In genomic region chr19:19649580-19649995, GRCh38 we compare ENCODE assay signal across 17 cellular contexts. TPM values are rescaled to one million over a fixed set of nuclear protein-coding genes. Genes with fewer than 3 reads are reported as not detected.
DNase-seq lines count a peak whose midpoint lies in the region; ATAC-seq and TF ChIP-seq lines count a peak whose summit lies in the region.
"Had no signal": no experiment of that assay in that cellular context is flagged by ENCODE, and none has a peak within 500 bp of the region (broad histone marks: within the 10 kb centered on the region; RNA-seq: fewer than 3 reads in every experiment).

No MANE protein-coding gene starts in this region.

- no peak overlapping the region for H3K4me3 ChIP-seq in hepatocyte

- intact Hi-C loops in natural killer cell (cut with micrococcal nuclease): no loop called here

- WGBS in hepatocyte (ENCODE audit: low lambda C conversion rate, missing lambda C conversion rate): 95% methylated on average over 21 of the region's 22 CpGs

- no peak overlapping the region for H2AFZ ChIP-seq in hepatocyte

- DNase-seq in natural killer cell (no peak), RWPE1 (ENCODE audit: low spot score) (no peak), hepatocyte (ENCODE audit: low spot score) (peak; percentile 3)
- DNase-seq in natural killer cell treated with Interleukin-12 subunit alpha and Interleukin-12 subunit beta and Interleukin-15 and Interleukin-18, amount 100 ng/mL, for 72 hours (ENCODE audit: low spot score): no peak
- DNase-seq: HCEC 1CT, KG1, NCI-H1105, NCI-H187, NCI-H2171, NCI-H446 treated with DMSO at 0.1 percent for 48 hours, NCI-H748 treated with DMSO at 0.1 percent for 48 hours, Right ventricle myocardium superior had no signal

- H3K4me1 Mint-ChIP-seq in natural killer cell: peaks cover 0 to 9% of the 10 kb centered on the region in 2 donors
- peaks cover 6 to 7% of the 10 kb centered on the region in 2 donors for H3K4me1 Mint-ChIP-seq in natural killer cell treated with Interleukin-12 subunit alpha and Interleukin-12 subunit beta and Interleukin-15 and Interleukin-18, amount 100 ng/mL, for 72 hours (ENCODE audit: low read depth in 2 of 2)

- no peak for ATAC-seq in natural killer cell
- no peak for ATAC-seq in natural killer cell treated with Interleukin-12 subunit alpha and Interleukin-12 subunit beta and Interleukin-15 and Interleukin-18, amount 100 ng/mL, for 72 hours
- no peak for ATAC-seq in GM18517 (IDR thresholded peaks at IDR 0.05; ENCODE audit: unreplicated experiment)
- ATAC-seq in HG02588 (IDR thresholded peaks at IDR 0.05; ENCODE audit: unreplicated experiment): no peak
- ATAC-seq in HG03378 (IDR thresholded peaks at IDR 0.05; ENCODE audit: unreplicated experiment): no peak
- ATAC-seq: Panc1, SK-N-SH treated with all-trans-retinoic acid at 6 μM for 48 hours had no signal

- H3K4me2 ChIP-seq in hepatocyte: no peak overlapping the region

- H3K9me3 ChIP-seq in hepatocyte (ENCODE audit: low read depth): no peaks in the 10 kb centered on the region

- peak overlapping the region; percentile 18 to 56 for H3K27ac Mint-ChIP-seq in natural killer cell
- H3K27ac Mint-ChIP-seq in natural killer cell treated with Interleukin-12 subunit alpha and Interleukin-12 subunit beta and Interleukin-15 and Interleukin-18, amount 100 ng/mL, for 72 hours: no peak overlapping the region

- CTCF ChIA-PET in RWPE1 (lab: Yijun Ruan, JAX): interaction anchor here (2.2 kb wide), 1 partner anchor 117 kb away, joined by 10 read pairs; no protein-coding TSS in a partner anchor

- no peaks in the 10 kb centered on the region for H3K36me3 Mint-ChIP-seq in natural killer cell
- H3K36me3 Mint-ChIP-seq in natural killer cell treated with Interleukin-12 subunit alpha and Interleukin-12 subunit beta and Interleukin-15 and Interleukin-18, amount 100 ng/mL, for 72 hours: peaks cover 6% of the 10 kb centered on the region

- H3K79me2 ChIP-seq in hepatocyte: no peaks in the 10 kb centered on the region

- H3K27me3 ChIP-seq in hepatocyte: no peaks in the 10 kb centered on the region

- POLR2A ChIA-PET in RWPE1 (lab: Yijun Ruan, JAX; ENCODE audit: low non-redundant PET): no interaction called here

- H3K9me3 Mint-ChIP-seq in natural killer cell: no peaks in the 10 kb centered on the region
- no peaks in the 10 kb centered on the region for H3K9me3 Mint-ChIP-seq in natural killer cell treated with Interleukin-12 subunit alpha and Interleukin-12 subunit beta and Interleukin-15 and Interleukin-18, amount 100 ng/mL, for 72 hours

- TF ChIP-seq CTCF in natural killer cell (IDR thresholded peaks at IDR 0.05) (no peak), RWPE1 (conservative IDR thresholded peaks at IDR 0.05; ENCODE audit: low read depth) (no peak), hepatocyte (IDR thresholded peaks at IDR 0.05; ENCODE audit: poor library complexity) (no peak)

- H3K4me3 Mint-ChIP-seq in natural killer cell: no peak overlapping the region
- no peak overlapping the region for H3K4me3 Mint-ChIP-seq in natural killer cell treated with Interleukin-12 subunit alpha and Interleukin-12 subunit beta and Interleukin-15 and Interleukin-18, amount 100 ng/mL, for 72 hours

- H3K27me3 Mint-ChIP-seq in natural killer cell (ENCODE audit: low read depth in 2 of 2): no peaks in the 10 kb centered on the region
- H3K27me3 Mint-ChIP-seq in natural killer cell treated with Interleukin-12 subunit alpha and Interleukin-12 subunit beta and Interleukin-15 and Interleukin-18, amount 100 ng/mL, for 72 hours: no peaks in the 10 kb centered on the region

- no peaks in the 10 kb centered on the region for H3K36me3 ChIP-seq in hepatocyte (replicated peaks; ENCODE audit: insufficient read depth, low read depth)

- H3K27ac ChIP-seq in RWPE1 (peak overlapping the region; percentile 12; the same call in 1 of the 2 replicates), hepatocyte (no peak overlapping the region)

- no peaks in the 10 kb centered on the region for H3K9me2 ChIP-seq in hepatocyte (replicated peaks; ENCODE audit: insufficient read depth)

- no peaks in the 10 kb centered on the region for H3K4me1 ChIP-seq in hepatocyte (ENCODE audit: insufficient read depth)

- no peaks in the 10 kb centered on the region for H4K20me1 ChIP-seq in hepatocyte (ENCODE audit: insufficient read depth, poor library complexity, severe bottlenecking)

RNA-seq across cellular contexts. Expression of gene GMIP, which starts 6.1 kb away (rescaled TPM):
- total RNA-seq in natural killer cell (100 to 1,000 TPM; 134 to 188 (median 150) TPM), hepatocyte (4.5 and 5.6 TPM in 2 replicates)
- 100 to 1,000 TPM in 1 of 2 donors, 10 to 100 TPM in 1; 87.2 to 112 TPM for total RNA-seq in natural killer cell treated with Interleukin-12 subunit alpha and Interleukin-12 subunit beta and Interleukin-15 and Interleukin-18, amount 100 ng/mL, for 72 hours
- 11.4 and 13.0 TPM in 2 replicates for polyA plus RNA-seq in hepatocyte

RNA-seq across cellular contexts. Expression of gene ATP13A1, which starts 13.9 kb away (rescaled TPM):
- total RNA-seq in natural killer cell (10 to 100 TPM; 58.1 to 73.2 (median 67.7) TPM), hepatocyte (53.0 and 113 TPM in 2 replicates)
- 100 to 1,000 TPM in 1 of 2 donors, 10 to 100 TPM in 1; 61.9 to 122 TPM for total RNA-seq in natural killer cell treated with Interleukin-12 subunit alpha and Interleukin-12 subunit beta and Interleukin-15 and Interleukin-18, amount 100 ng/mL, for 72 hours
- 92.0 and 97.5 TPM in 2 replicates for polyA plus RNA-seq in hepatocyte

RNA-seq across cellular contexts. Expression of gene ZNF101, which starts 19.1 kb away (rescaled TPM):
- total RNA-seq in natural killer cell (10 to 100 TPM; 35.7 to 58.7 (median 41.0) TPM), hepatocyte (3.3 and 5.9 TPM in 2 replicates)
- 10 to 100 TPM; 45.3 to 53.1 TPM for total RNA-seq in natural killer cell treated with Interleukin-12 subunit alpha and Interleukin-12 subunit beta and Interleukin-15 and Interleukin-18, amount 100 ng/mL, for 72 hours
- 3.6 and 5.1 TPM in 2 replicates for polyA plus RNA-seq in hepatocyte

RNA-seq across cellular contexts. Expression of gene LPAR2, which starts 21.6 kb away (rescaled TPM):
- total RNA-seq in natural killer cell (10 to 100 TPM; 52.1 to 81.5 (median 56.4) TPM), hepatocyte (11.5 and 20.1 TPM in 2 replicates)
- total RNA-seq in natural killer cell treated with Interleukin-12 subunit alpha and Interleukin-12 subunit beta and Interleukin-15 and Interleukin-18, amount 100 ng/mL, for 72 hours: 10 to 100 TPM; 33.7 to 35.0 TPM
- 33.1 and 42.6 TPM in 2 replicates for polyA plus RNA-seq in hepatocyte

RNA-seq across cellular contexts. Expression of gene PBX4, which starts 31.1 kb away (rescaled TPM):
- total RNA-seq in natural killer cell: 10 to 100 TPM; 10.7 to 15.9 (median 11.1) TPM
- total RNA-seq in natural killer cell treated with Interleukin-12 subunit alpha and Interleukin-12 subunit beta and Interleukin-15 and Interleukin-18, amount 100 ng/mL, for 72 hours: 10 to 100 TPM; 26.3 to 80.1 TPM
- total RNA-seq in hepatocyte: 0.64 and 3.2 TPM in 2 replicates
- polyA plus RNA-seq in hepatocyte: 2.5 and 4.3 TPM in 2 replicates
- total RNA-seq: Right ventricle myocardium superior had no signal

Comparison
In these comparisons a context has a peak if more than half of its experiments do, and no peak if none do; other contexts are left out.
1. H3K27ac Mint-ChIP-seq: peak in natural killer cell (2 of 2); none in natural killer cell treated with Interleukin-12 subunit alpha and Interleukin-12 subunit beta and Interleukin-15 and Interleukin-18, amount 100 ng/mL, for 72 hours (0 of 2).
2. RNA of gene GMIP, which starts 6.1 kb away (total RNA-seq): 134 to 188 TPM in natural killer cell and 87.2 to 112 TPM in natural killer cell treated with Interleukin-12 subunit alpha and Interleukin-12 subunit beta and Interleukin-15 and Interleukin-18, amount 100 ng/mL, for 72 hours; 4.5 to 5.6 TPM in hepatocyte; every median in the first group is over 10 times any median in the second.